Comparison of ENCODE assay signal across 35 cellular contexts in genomic region chr15:35914573-35914972, GRCh38.
"Had no signal": no experiment of that assay in that cellular context is flagged by ENCODE, and none has a peak within 500 bp of the region (broad histone marks: within the 10 kb centered on the region; RNA-seq: fewer than 3 reads in every experiment).

No MANE protein-coding gene starts in this region.

- DNase-seq: Karpas-422, Kasumi-1, MG63, MM.1S, MV-4-11, NCI-H1048, NCI-H1092, NCI-H1092 treated with DMSO at 0.1 percent for 48 hours, NCI-H1105, NCI-H1105 treated with DMSO at 0.1 percent for 48 hours, NCI-H1417, NCI-H1417 treated with DMSO at 0.1 percent for 48 hours, NCI-H1436, NCI-H1436 treated with DMSO at 0.1 percent for 48 hours, NCI-H146, NCI-H1694, NCI-H1694 treated with DMSO at 0.1 percent for 48 hours, NCI-H187, NCI-H187 treated with DMSO at 0.1 percent for 48 hours, NCI-H1930, NCI-H2029, NCI-H2029 treated with DMSO at 0.1 percent for 48 hours, NCI-H2081, NCI-H2081 treated with DMSO at 0.1 percent for 48 hours, NCI-H2107, NCI-H2171, NCI-H2171 treated with DMSO at 0.1 percent for 48 hours, NCI-H2227 treated with DMSO at 0.1 percent for 48 hours, NCI-H226, NCI-H345, NCI-H446, NCI-H446 treated with DMSO at 0.1 percent for 48 hours, NCI-H510A, NCI-H510A treated with DMSO at 0.1 percent for 48 hours, NCI-H524 had no signal

- H3K27me3 ChIP-seq: MG63 had no signal

- H3K36me3 ChIP-seq: MG63 had no signal

- H3K9me3 ChIP-seq: MG63 had no signal

- H3K4me3 ChIP-seq: MG63 had no signal
